10 cellular contexts compared by ENCODE assay signal in genomic region chrX:53280316-53280702, GRCh38. TPM values are rescaled to one million over a fixed set of nuclear protein-coding genes. Genes with fewer than 3 reads are reported as not detected.
DNase-seq lines count a peak whose midpoint lies in the region; ATAC-seq and TF ChIP-seq lines count a peak whose summit lies in the region.
"Had no signal": no experiment of that assay in that cellular context is flagged by ENCODE, and none has a peak within 500 bp of the region (broad histone marks: within the 10 kb centered on the region; RNA-seq: fewer than 3 reads in every experiment).

No MANE protein-coding gene starts in this region.

- H3K4me3 Mint-ChIP-seq in activated naive CD4-positive, alpha-beta T cell treated with anti-CD3 and anti-CD28 coated beads, Interleukin-2, amount 10 ng/mL, durations not matched to agents 7 days and 5 days = peak overlapping the region; percentile 8
- peak overlapping the region; percentile 7 for H3K4me3 Mint-ChIP-seq in activated T-helper 1 cell treated with anti-CD3 and anti-CD28 coated beads, Interleukin-12 subunit alpha, Interleukin-12 subunit beta, Interleukin-2, Interleukin-4 antibody, amounts not matched to agents 30 ng/mL and 10 ng/mL and 1 ng/mL, durations not matched to agents 14 hours and 24 hours and 36 hours

- no peaks in the 10 kb centered on the region for H3K36me3 ChIP-seq in lower lobe of right lung
- no peaks in the 10 kb centered on the region for H3K36me3 ChIP-seq in tibial nerve

- H3K27ac Mint-ChIP-seq in activated naive CD4-positive, alpha-beta T cell treated with anti-CD3 and anti-CD28 coated beads, Interleukin-2, amount 10 ng/mL, durations not matched to agents 7 days and 5 days = no peak overlapping the region
- H3K27ac Mint-ChIP-seq in activated T-helper 1 cell treated with anti-CD3 and anti-CD28 coated beads, Interleukin-12 subunit alpha, Interleukin-12 subunit beta, Interleukin-2, Interleukin-4 antibody, amounts not matched to agents 30 ng/mL and 10 ng/mL and 1 ng/mL, durations not matched to agents 14 hours and 24 hours and 36 hours = no peak overlapping the region

- H3K4me3 ChIP-seq in lower lobe of right lung = peak overlapping the region; percentile 58
- H3K4me3 ChIP-seq in tibial nerve = peak overlapping the region in 2 of 4 donors; percentile 36 to 51

- CTCF ChIA-PET in activated naive CD4-positive, alpha-beta T cell treated with anti-CD3 and anti-CD28 coated beads, Interleukin-2, amount 10 ng/mL, durations not matched to agents 7 days and 5 days (lab: Charles Lee) = no interaction called here

- H3K4me1 ChIP-seq in lower lobe of right lung = peaks cover 16% of the 10 kb centered on the region
- H3K4me1 ChIP-seq in tibial nerve = peaks cover 0 to 34% (median 18%) of the 10 kb centered on the region in 4 donors

- no peaks in the 10 kb centered on the region for H3K9me3 Mint-ChIP-seq in activated naive CD4-positive, alpha-beta T cell treated with anti-CD3 and anti-CD28 coated beads, Interleukin-2, amount 10 ng/mL, durations not matched to agents 7 days and 5 days
- no peaks in the 10 kb centered on the region for H3K9me3 Mint-ChIP-seq in activated T-helper 1 cell treated with anti-CD3 and anti-CD28 coated beads, Interleukin-12 subunit alpha, Interleukin-12 subunit beta, Interleukin-2, Interleukin-4 antibody, amounts not matched to agents 30 ng/mL and 10 ng/mL and 1 ng/mL, durations not matched to agents 14 hours and 24 hours and 36 hours

- DNase-seq in activated naive CD4-positive, alpha-beta T cell treated with anti-CD3 and anti-CD28 coated beads, Interleukin-2, amount 10 ng/mL, durations not matched to agents 7 days and 5 days = no peak
- DNase-seq in activated naive CD4-positive, alpha-beta T cell treated with Interleukin-2 at 50 U/mL for 16 hours = no peak
- DNase-seq in activated T-helper 1 cell treated with anti-CD3 and anti-CD28 coated beads, Interleukin-12 subunit alpha, Interleukin-12 subunit beta, Interleukin-2, Interleukin-4 antibody, amounts not matched to agents 30 ng/mL and 10 ng/mL and 1 ng/mL, durations not matched to agents 14 hours and 24 hours and 36 hours (ENCODE audit: low spot score) = no peak
- no peak for DNase-seq in lower lobe of right lung
- DNase-seq in tibial nerve (ENCODE audit: low spot score in 2 of 2) = no peak
- DNase-seq in substantia nigra (lab: John Stamatoyannopoulos, UW) = no peak
- no peak for DNase-seq in activated effector memory CD4-positive, alpha-beta T cell treated with Interleukin-2 at 50 U/mL for 16 hours
- DNase-seq: amniotic stem cell, NCI-H2029 had no signal

- TF ChIP-seq CTCF in lower lobe of right lung (IDR thresholded peaks at IDR 0.05) (no peak), tibial nerve (IDR thresholded peaks at IDR 0.05) (no peak)

- H3K27ac ChIP-seq in lower lobe of right lung (no peak overlapping the region), tibial nerve (peak overlapping the region in 3 of 4 donors; percentile 78 to 89 (median 85)), substantia nigra (ENCODE audit: low read depth, low read length, poor library complexity, severe bottlenecking) (no peak overlapping the region)

- no peaks in the 10 kb centered on the region for H3K36me3 Mint-ChIP-seq in activated naive CD4-positive, alpha-beta T cell treated with anti-CD3 and anti-CD28 coated beads, Interleukin-2, amount 10 ng/mL, durations not matched to agents 7 days and 5 days
- no peaks in the 10 kb centered on the region for H3K36me3 Mint-ChIP-seq in activated T-helper 1 cell treated with anti-CD3 and anti-CD28 coated beads, Interleukin-12 subunit alpha, Interleukin-12 subunit beta, Interleukin-2, Interleukin-4 antibody, amounts not matched to agents 30 ng/mL and 10 ng/mL and 1 ng/mL, durations not matched to agents 14 hours and 24 hours and 36 hours (ENCODE audit: low read depth)

- peaks cover 19% of the 10 kb centered on the region for H3K27me3 Mint-ChIP-seq in activated naive CD4-positive, alpha-beta T cell treated with anti-CD3 and anti-CD28 coated beads, Interleukin-2, amount 10 ng/mL, durations not matched to agents 7 days and 5 days
- H3K27me3 Mint-ChIP-seq in activated T-helper 1 cell treated with anti-CD3 and anti-CD28 coated beads, Interleukin-12 subunit alpha, Interleukin-12 subunit beta, Interleukin-2, Interleukin-4 antibody, amounts not matched to agents 30 ng/mL and 10 ng/mL and 1 ng/mL, durations not matched to agents 14 hours and 24 hours and 36 hours (ENCODE audit: insufficient read depth) = peaks cover 3% of the 10 kb centered on the region

- no peak for ATAC-seq in lower lobe of right lung
- ATAC-seq in GM18907 (IDR thresholded peaks at IDR 0.05; ENCODE audit: unreplicated experiment) = no peak

- intact Hi-C loops in activated T-helper 1 cell treated with anti-CD3 and anti-CD28 coated beads, Interleukin-12 subunit alpha, Interleukin-12 subunit beta, Interleukin-2, Interleukin-4 antibody, amounts not matched to agents 30 ng/mL and 10 ng/mL and 1 ng/mL, durations not matched to agents 14 hours and 24 hours and 36 hours (cut with micrococcal nuclease) = no loop called here
- intact Hi-C loops in lower lobe of right lung (cut with DNase I) = no loop called here

- no peak for TF ChIP-seq EP300 in tibial nerve (IDR thresholded peaks at IDR 0.05)

- peaks cover 12% of the 10 kb centered on the region for H3K4me1 Mint-ChIP-seq in activated naive CD4-positive, alpha-beta T cell treated with anti-CD3 and anti-CD28 coated beads, Interleukin-2, amount 10 ng/mL, durations not matched to agents 7 days and 5 days
- H3K4me1 Mint-ChIP-seq in activated T-helper 1 cell treated with anti-CD3 and anti-CD28 coated beads, Interleukin-12 subunit alpha, Interleukin-12 subunit beta, Interleukin-2, Interleukin-4 antibody, amounts not matched to agents 30 ng/mL and 10 ng/mL and 1 ng/mL, durations not matched to agents 14 hours and 24 hours and 36 hours (ENCODE audit: low read depth) = peaks cover 5% of the 10 kb centered on the region

- H3K9me3 ChIP-seq in lower lobe of right lung = no peaks in the 10 kb centered on the region
- H3K9me3 ChIP-seq in tibial nerve = no peaks in the 10 kb centered on the region

- WGBS in tibial nerve, 2 donors = 65 to 68% methylated on average over 4 to 5 of the region's 5 CpGs

- H3K27me3 ChIP-seq in lower lobe of right lung (ENCODE audit: low read depth) (no peaks in the 10 kb centered on the region), tibial nerve (peaks cover 0 to 14% of the 10 kb centered on the region in 2 donors)

- TF ChIP-seq POLR2A in tibial nerve (IDR thresholded peaks at IDR 0.05) = no peak

RNA-seq across cellular contexts. Expression of gene IQSEC2, which starts 1.1 kb away (rescaled TPM):
- 0.26 and 0.27 TPM in 2 replicates for total RNA-seq in activated T-helper 1 cell treated with anti-CD3 and anti-CD28 coated beads, Interleukin-12 subunit alpha, Interleukin-12 subunit beta, Interleukin-2, Interleukin-4 antibody, amounts not matched to agents 30 ng/mL and 10 ng/mL and 1 ng/mL, durations not matched to agents 14 hours and 24 hours and 36 hours
- total RNA-seq in lower lobe of right lung = 24.0 TPM
- 10 to 100 TPM; 20.4 to 31.8 (median 28.0) TPM for total RNA-seq in tibial nerve

RNA-seq across cellular contexts. Expression of gene KDM5C, which starts 55.3 kb away (rescaled TPM):
- 115 and 120 TPM in 2 replicates for total RNA-seq in activated T-helper 1 cell treated with anti-CD3 and anti-CD28 coated beads, Interleukin-12 subunit alpha, Interleukin-12 subunit beta, Interleukin-2, Interleukin-4 antibody, amounts not matched to agents 30 ng/mL and 10 ng/mL and 1 ng/mL, durations not matched to agents 14 hours and 24 hours and 36 hours
- total RNA-seq in lower lobe of right lung = 67.5 TPM
- total RNA-seq in tibial nerve = 100 to 1,000 TPM in 2 of 4 donors, 10 to 100 TPM in 2; 56.8 to 127 (median 112) TPM

Comparison
In these comparisons a context has a peak if more than half of its experiments do, and no peak if none do; other contexts are left out.
1. H3K27ac ChIP-seq: peak in tibial nerve (3 of 4); none in lower lobe of right lung (single experiment) and substantia nigra (single experiment).
2. RNA of gene IQSEC2, which starts 1.1 kb away (total RNA-seq): 20.4 to 31.8 TPM in tibial nerve and 24.0 TPM in lower lobe of right lung (single experiment); 0.26 to 0.27 TPM in activated T-helper 1 cell treated with anti-CD3 and anti-CD28 coated beads, Interleukin-12 subunit alpha, Interleukin-12 subunit beta, Interleukin-2, Interleukin-4 antibody, amounts not matched to agents 30 ng/mL and 10 ng/mL and 1 ng/mL, durations not matched to agents 14 hours and 24 hours and 36 hours; every median in the first group is over 10 times any median in the second.